ENCODE assay signal across 8 cellular contexts in genomic region chr17:3965123-3965800, GRCh38. TPM values are rescaled to one million over a fixed set of nuclear protein-coding genes. Genes with fewer than 3 reads are reported as not detected.
DNase-seq lines count a peak whose midpoint lies in the region; ATAC-seq lines count a peak whose summit lies in the region.

No MANE protein-coding gene starts in this region.

- H3K9me3 ChIP-seq in CD4-positive, CD25-positive, alpha-beta regulatory T cell (ENCODE audit: control insufficient read depth in 2 of 2, low read length in 2 of 2), result no peaks in the 10 kb centered on the region
- no peaks in the 10 kb centered on the region for H3K9me3 ChIP-seq in HAP-1

- no peaks in the 10 kb centered on the region for H3K9me3 Mint-ChIP-seq in CD4-positive, CD25-positive, alpha-beta regulatory T cell

- H3K36me3 ChIP-seq in CD4-positive, CD25-positive, alpha-beta regulatory T cell (ENCODE audit: control insufficient read depth, insufficient read depth, low read length), result no peaks in the 10 kb centered on the region
- H3K36me3 ChIP-seq in HAP-1 (replicated peaks) (no peaks in the 10 kb centered on the region), mesendoderm (ENCODE audit: control insufficient read depth, insufficient read depth, low read length) (no peaks in the 10 kb centered on the region)

- peak overlapping the region; percentile 80 for H3K56ac ChIP-seq in mesendoderm (ENCODE audit: low read length)

- H2BK120ac ChIP-seq in mesendoderm (ENCODE audit: low read depth, low read length), result no peak overlapping the region

- peak overlapping the region; percentile 89 to 95 (median 95) for H3K27ac Mint-ChIP-seq in CD4-positive, CD25-positive, alpha-beta regulatory T cell

- no peaks in the 10 kb centered on the region for H3K79me1 ChIP-seq in mesendoderm (ENCODE audit: low read length)

- peak; percentile 44 to 45 for ATAC-seq in CD4-positive, CD25-positive, alpha-beta regulatory T cell (ENCODE audit: low read depth in 2 of 2)

- peak; percentile 55 to 87 (median 68) for DNase-seq in CD4-positive, CD25-positive, alpha-beta regulatory T cell
- peak; percentile 39 to 80 for DNase-seq in HAP-1 (ENCODE audit: low spot score in 2 of 2)
- DNase-seq in NCI-H345 (lab: John Stamatoyannopoulos, UW), result peak; percentile 80
- DNase-seq in activated CD4-positive, alpha-beta T cell treated with anti-CD3 and anti-CD28 coated beads for 1 hour, result peak; percentile 39
- DNase-seq in ecto neural progenitor cell (ENCODE audit: low spot score), result peak; percentile 83
- DNase-seq in mesendoderm, result peak; percentile 90
- DNase-seq in stimulated activated CD8-positive, alpha-beta memory T cell treated with anti-CD3 and anti-CD28 coated beads, Interleukin-4, amount 100 ng/mL, for 24 hours (ENCODE audit: low read depth), result peak; percentile 44
- DNase-seq in middle frontal gyrus (ENCODE audit: extremely low spot score, low spot score), result no peak

- H4K5ac ChIP-seq in mesendoderm (ENCODE audit: low read length), result no peak overlapping the region

- H3K27ac ChIP-seq in CD4-positive, CD25-positive, alpha-beta regulatory T cell (ENCODE audit: insufficient read depth, low read length, poor library complexity, severe bottlenecking), result peak overlapping the region; percentile 85
- H3K27ac ChIP-seq in mesendoderm (ENCODE audit: low read depth, low read length), result no peak overlapping the region

- in situ Hi-C loops in HAP-1 (cut with MboI; ENCODE audit: low sequenced_read_pairs), result no loop called here

- H3K36me3 Mint-ChIP-seq in CD4-positive, CD25-positive, alpha-beta regulatory T cell, result peaks cover 4% of the 10 kb centered on the region

- H3K27me3 Mint-ChIP-seq in CD4-positive, CD25-positive, alpha-beta regulatory T cell, result peaks cover under 1% of the 10 kb centered on the region

- H3K4me3 Mint-ChIP-seq in CD4-positive, CD25-positive, alpha-beta regulatory T cell, result peak overlapping the region; percentile 92 to 98 (median 94)

- H3K27me3 ChIP-seq in CD4-positive, CD25-positive, alpha-beta regulatory T cell (ENCODE audit: control insufficient read depth, insufficient read depth, low read length), result no peaks in the 10 kb centered on the region
- H3K27me3 ChIP-seq in HAP-1 (ENCODE audit: low read depth) (peaks cover 19% of the 10 kb centered on the region), mesendoderm (ENCODE audit: insufficient read depth, low read length, poor library complexity) (peaks cover 7% of the 10 kb centered on the region)

- no peak overlapping the region for H3K23ac ChIP-seq in mesendoderm (ENCODE audit: low read length)

- no peak overlapping the region for H2BK5ac ChIP-seq in mesendoderm (ENCODE audit: low read length)

- no CpG with 5 or more reads among the region's 17 CpGs for WGBS in mesendoderm (ENCODE audit: extremely low coverage, insufficient coverage, low lambda C conversion rate)

- H3K4me2 ChIP-seq in mesendoderm (ENCODE audit: low read length), result peak overlapping the region; percentile 59

- no peaks in the 10 kb centered on the region for H3K79me2 ChIP-seq in mesendoderm (ENCODE audit: control insufficient read depth, insufficient read depth, low read length)

- peaks cover 16 to 42% (median 34%) of the 10 kb centered on the region in 4 donors for H3K4me1 Mint-ChIP-seq in CD4-positive, CD25-positive, alpha-beta regulatory T cell

- no peak overlapping the region for H3K4ac ChIP-seq in mesendoderm (ENCODE audit: low read depth, low read length)

- H3K9ac ChIP-seq in mesendoderm (ENCODE audit: low read length), result peak overlapping the region; percentile 56

- H3K4me3 ChIP-seq in CD4-positive, CD25-positive, alpha-beta regulatory T cell (ENCODE audit: low read depth, low read length), result peak overlapping the region; percentile 87
- peak overlapping the region; percentile 34; the same call in 1 of the 2 replicates for H3K4me3 ChIP-seq in HAP-1
- H3K4me3 ChIP-seq in mesendoderm (ENCODE audit: low read length), result no peak overlapping the region

- H2AK5ac ChIP-seq in mesendoderm (ENCODE audit: low read length), result no peak overlapping the region

- H3K4me1 ChIP-seq in CD4-positive, CD25-positive, alpha-beta regulatory T cell (ENCODE audit: control insufficient read depth, insufficient read depth, low read length, poor library complexity, severe bottlenecking), result peaks cover 42% of the 10 kb centered on the region
- H3K4me1 ChIP-seq in HAP-1 (peaks cover 4% of the 10 kb centered on the region; the same call in 1 of the 2 replicates), mesendoderm (ENCODE audit: control insufficient read depth, low read depth, low read length) (peaks cover 4% of the 10 kb centered on the region)

- no peak overlapping the region for H4K8ac ChIP-seq in mesendoderm (ENCODE audit: low read depth, low read length)

- peak overlapping the region; percentile 22 for H3K18ac ChIP-seq in mesendoderm (ENCODE audit: low read length)

- H2BK15ac ChIP-seq in mesendoderm (replicated peaks; ENCODE audit: low read depth), result no peak overlapping the region

RNA-seq across cellular contexts. Expression of gene ATP2A3, which starts 1.0 kb away (rescaled TPM):
- total RNA-seq in CD4-positive, CD25-positive, alpha-beta regulatory T cell, result 306 TPM
- 10 to 100 TPM; 33.5 to 49.2 (median 41.2) TPM for polyA plus RNA-seq in CD4-positive, CD25-positive, alpha-beta regulatory T cell
- 7.6 TPM for polyA plus RNA-seq in mesendoderm (2013, experiment 1 of 2)
- polyA plus RNA-seq in mesendoderm (2013, experiment 2 of 2), result 7.5 TPM

RNA-seq across cellular contexts. Expression of gene P2RX1, which starts 49.0 kb away (rescaled TPM):
- total RNA-seq in CD4-positive, CD25-positive, alpha-beta regulatory T cell, result 2.3 TPM
- polyA plus RNA-seq in CD4-positive, CD25-positive, alpha-beta regulatory T cell, result not detected
- polyA plus RNA-seq in mesendoderm (2013, experiment 1 of 2), result 0.03 TPM
- 0.03 TPM for polyA plus RNA-seq in mesendoderm (2013, experiment 2 of 2)
